Comparison of ENCODE assay signal across 13 cellular contexts in genomic region chr6:143674466-143675114, GRCh38. TPM values are rescaled to one million over a fixed set of nuclear protein-coding genes. Genes with fewer than 3 reads are reported as not detected.
DNase-seq lines count a peak whose midpoint lies in the region; ATAC-seq and TF ChIP-seq lines count a peak whose summit lies in the region.
"Had no signal": no experiment of that assay in that cellular context is flagged by ENCODE, and none has a peak within 500 bp of the region (broad histone marks: within the 10 kb centered on the region; RNA-seq: fewer than 3 reads in every experiment).

No MANE protein-coding gene starts in this region.

- H3K4me2 ChIP-seq in PC-3 (ENCODE audit: low read length) (peak overlapping the region; percentile 72), trophoblast cell (ENCODE audit: low read length) (no peak overlapping the region)

- H3K27me3 ChIP-seq in PC-3 (ENCODE audit: low read length) = no peaks in the 10 kb centered on the region
- no peaks in the 10 kb centered on the region for H3K27me3 ChIP-seq in esophagus (ENCODE audit: control insufficient read depth in 1 of 2, insufficient read depth in 2 of 2, low read length in 2 of 2)
- no peaks in the 10 kb centered on the region for H3K27me3 ChIP-seq in trophoblast cell (ENCODE audit: insufficient read depth, low read length)

- BruUV-seq in PC-3 (replicated peaks; lab: Mats Ljungman, UMichigan) = no TSS peak

- H3K23ac ChIP-seq in trophoblast cell (ENCODE audit: low read length) = no peak overlapping the region

- H3K9me2 ChIP-seq in PC-3 (replicated peaks; ENCODE audit: low read length) = no peaks in the 10 kb centered on the region

- peaks cover 9% of the 10 kb centered on the region for H3F3A ChIP-seq in PC-3 (ENCODE audit: low read length, unreplicated experiment)

- ATAC-seq in PC-3 = no peak

- peak overlapping the region; percentile 92 for H2AK5ac ChIP-seq in trophoblast cell (ENCODE audit: low read length)

- H3K4me1 ChIP-seq in PC-3 (ENCODE audit: insufficient read depth, low read length) (peaks cover 53% of the 10 kb centered on the region), esophagus (ENCODE audit: control insufficient read depth in 2 of 2, insufficient read depth in 2 of 2, low read length in 1 of 2) (peaks cover 0 to 6% of the 10 kb centered on the region in 2 donors), trophoblast cell (ENCODE audit: control insufficient read depth in 1 of 2, insufficient read depth in 2 of 2, low read length in 2 of 2) (peaks cover 9 to 13% of the 10 kb centered on the region in 2 experiments)

- no peak for TF ChIP-seq CTCF in PC-3 (conservative IDR thresholded peaks at IDR 0.05; ENCODE audit: low read depth, low read length)

- peak overlapping the region; percentile 77 for H4K12ac ChIP-seq in trophoblast cell (ENCODE audit: low read depth, low read length)

- DNase-seq in ELF-1 (ENCODE audit: low read depth, low spot score) (peak; percentile 10), PC-3 (no peak), trophoblast cell (peak in 1 of 2 donors; percentile 4), H4 (ENCODE audit: low spot score) (no peak), NCI-H2107 treated with DMSO at 0.1 percent for 48 hours (lab: John Stamatoyannopoulos, UW; ENCODE audit: unreplicated experiment) (no peak), DMS153 (lab: John Stamatoyannopoulos, UW) (no peak), T-helper 9 cell (no peak)
- DNase-seq: activated CD8-positive, alpha-beta memory T cell treated with anti-CD3 and anti-CD28 coated beads for 24 hours; central memory CD4-positive, alpha-beta T cell; NCI-H1105 treated with DMSO at 0.1 percent for 48 hours; NCI-H526; SIG-M5 had no signal

- peak overlapping the region; percentile 97 for H2BK120ac ChIP-seq in trophoblast cell (ENCODE audit: insufficient read depth, low read length, poor library complexity)

- H3K4me3 ChIP-seq in PC-3 (ENCODE audit: low read length) = no peak overlapping the region; the same call in 1 of the 2 replicates
- H3K4me3 ChIP-seq in esophagus (ENCODE audit: low read depth in 1 of 2, low read length in 2 of 2) = no peak overlapping the region
- no peak overlapping the region for H3K4me3 ChIP-seq in trophoblast cell (ENCODE audit: low read depth, low read length)

- H3K36me3 ChIP-seq in PC-3 (ENCODE audit: low read depth, low read length) (no peaks in the 10 kb centered on the region), esophagus (ENCODE audit: control insufficient read depth in 2 of 2, insufficient read depth in 2 of 2, low read length in 1 of 2) (no peaks in the 10 kb centered on the region), trophoblast cell (ENCODE audit: control insufficient read depth in 1 of 2, insufficient read depth in 2 of 2, low read length in 2 of 2) (no peaks in the 10 kb centered on the region)

- CTCF ChIA-PET in PC-3 (lab: Charles Lee) = no interaction called here

- H4K20me1 ChIP-seq in PC-3 (ENCODE audit: low read length) = no peaks in the 10 kb centered on the region

- 52 to 54% methylated on average over 1 of the region's 1 CpG for WGBS in esophagus, 2 donors
- no CpG with 5 or more reads among the region's 1 CpG for WGBS in trophoblast cell (ENCODE audit: extremely low coverage, insufficient coverage, insufficient read length)

- H3K79me2 ChIP-seq in PC-3 (ENCODE audit: low read length) (peaks cover 13% of the 10 kb centered on the region), trophoblast cell (ENCODE audit: control insufficient read depth, insufficient read depth, low read length, poor library complexity) (peaks cover 6% of the 10 kb centered on the region)

- H3K79me1 ChIP-seq in trophoblast cell (ENCODE audit: low read length) = peaks cover 17% of the 10 kb centered on the region

- H3K9ac ChIP-seq in PC-3 (ENCODE audit: low read length) = no peak overlapping the region
- H3K9ac ChIP-seq in trophoblast cell (ENCODE audit: low read length) = no peak overlapping the region

- intact Hi-C loops in PC-3 (cut with micrococcal nuclease) = loop anchor here (5.0 to 10.0 kb wide), 3 partner anchors 97 to 330 kb away; partner anchors contain the start of genes LTV1 and PLAGL1

- no peak overlapping the region for H2AFZ ChIP-seq in PC-3 (ENCODE audit: low read length)
- H2AFZ ChIP-seq in trophoblast cell (ENCODE audit: insufficient read depth, low read length, poor library complexity) = peak overlapping the region; percentile 50

- H4K91ac ChIP-seq in trophoblast cell (ENCODE audit: low read depth, low read length) = peak overlapping the region; percentile 88

- H3K9me3 ChIP-seq in PC-3 (ENCODE audit: low read length) (no peaks in the 10 kb centered on the region), esophagus (ENCODE audit: control insufficient read depth in 2 of 2, insufficient read depth in 1 of 2, low read depth in 1 of 2, low read length in 1 of 2) (no peaks in the 10 kb centered on the region), trophoblast cell (ENCODE audit: insufficient read depth, low read depth, low read length) (no peaks in the 10 kb centered on the region)

- POLR2A ChIA-PET in PC-3 (lab: Charles Lee; ENCODE audit: unreplicated experiment) = no interaction called here

- H3K27ac ChIP-seq in PC-3 (ENCODE audit: low read length) (peak overlapping the region; percentile 78), esophagus (ENCODE audit: low read depth in 2 of 2, low read length in 1 of 2) (peak overlapping the region; percentile 77 to 82), trophoblast cell (ENCODE audit: low read depth, low read length) (peak overlapping the region; percentile 79)

- peak overlapping the region; percentile 83 for H3K14ac ChIP-seq in trophoblast cell (ENCODE audit: low read length)

- peak overlapping the region; percentile 57 for H3K4ac ChIP-seq in trophoblast cell (ENCODE audit: low read depth, low read length)

- H4K8ac ChIP-seq in trophoblast cell (ENCODE audit: low read depth, low read length) = peak overlapping the region; percentile 49

- H2BK12ac ChIP-seq in trophoblast cell (ENCODE audit: low read length) = peak overlapping the region; percentile 100

- H3K18ac ChIP-seq in trophoblast cell (ENCODE audit: low read length) = peak overlapping the region; percentile 79

- H2BK5ac ChIP-seq in trophoblast cell (ENCODE audit: low read depth, low read length, poor library complexity) = peak overlapping the region; percentile 89

RNA-seq across cellular contexts. Expression of gene PHACTR2, which starts 3.2 kb away (rescaled TPM):
- 19.4 and 25.1 TPM in 2 replicates for total RNA-seq in PC-3 (2014; rRNA removed)
- polyA plus RNA-seq in esophagus = 10 to 100 TPM; 12.3 to 13.2 TPM
- 49.4 and 55.3 TPM in 2 replicates for polyA plus RNA-seq in trophoblast cell (2013)
- 22.4 and 24.4 TPM in 2 replicates for total RNA-seq in H4 (2014; rRNA removed; shearing (Covaris generic))
